In the genomic region with DNA sequence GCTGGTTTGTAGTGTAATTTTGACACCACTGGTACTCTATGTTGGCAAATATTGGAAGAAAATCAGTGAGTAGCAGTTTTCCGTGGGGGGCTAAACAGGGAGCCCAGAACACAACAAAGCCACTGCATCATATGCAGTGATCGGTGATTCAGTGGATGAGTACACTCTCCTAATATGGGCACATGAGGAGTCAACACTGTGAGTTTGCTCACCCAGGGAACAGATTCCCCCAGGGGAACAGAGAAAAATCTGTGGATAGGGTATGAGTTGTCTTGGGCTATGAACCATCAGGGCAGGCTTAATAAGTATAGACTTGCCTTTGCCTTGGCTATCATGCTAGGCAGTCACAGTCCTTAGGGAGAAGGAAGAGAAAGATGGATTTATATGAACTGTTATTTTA, we compare ENCODE assay signal across 20 cellular contexts.
DNase-seq lines count a peak whose midpoint lies in the region; ATAC-seq, FAIRE-seq and TF ChIP-seq lines count a peak whose summit lies in the region.
"Had no signal": no experiment of that assay in that cellular context is flagged by ENCODE, and none has a peak within 500 bp of the region (broad histone marks: within the 10 kb centered on the region; RNA-seq: fewer than 3 reads in every experiment).

No MANE protein-coding gene starts in this region.

- H2BK120ac ChIP-seq in H1 (replicated peaks; ENCODE audit: low read depth, low read length) (no peak overlapping the region), mesenchymal stem cell (ENCODE audit: low read depth, low read length) (no peak overlapping the region)

- POLR2A ChIA-PET in H1 (lab: Charles Lee; ENCODE audit: partially characterized antibody): no interaction called here

- no peak overlapping the region for H2BK5ac ChIP-seq in H1 (ENCODE audit: low read depth, low read length)
- H2BK5ac ChIP-seq in mesenchymal stem cell (ENCODE audit: low read depth, low read length, poor library complexity, severe bottlenecking): no peak overlapping the region

- no peak for TF ChIP-seq EP300 in H1 (IDR thresholded peaks at IDR 0.05; ENCODE audit: borderline replicate concordance in 1 of 2, low read depth in 2 of 2, low read length in 2 of 2)

- H2AK5ac ChIP-seq in H1 (ENCODE audit: low read depth, low read length): no peak overlapping the region
- H2AK5ac ChIP-seq in mesenchymal stem cell (ENCODE audit: low read length, severe bottlenecking): no peak overlapping the region

- WGBS in H1 (ENCODE audit: extremely low coverage in 1 of 2, insufficient coverage in 1 of 2, insufficient read length in 1 of 2, insufficient replicate concordance in 2 of 2, low coverage in 1 of 2, low lambda C conversion rate in 2 of 2, missing lambda C conversion rate in 1 of 2), 2 experiments: 89% methylated on average over 2 of the region's 2 CpGs; no CpG with 5 or more reads in 1 of the 2 experiments
- WGBS in mesenchymal stem cell: 66% methylated on average over 2 of the region's 2 CpGs

- H4K91ac ChIP-seq in H1 (replicated peaks; ENCODE audit: insufficient read length, low read length): no peak overlapping the region
- H4K91ac ChIP-seq in mesenchymal stem cell (ENCODE audit: low read length): no peak overlapping the region

- H2BK12ac ChIP-seq in H1 (ENCODE audit: low read depth, low read length) (no peak overlapping the region), mesenchymal stem cell (ENCODE audit: low read length in 2 of 2) (no peak overlapping the region)

- H3K56ac ChIP-seq in H1 (replicated peaks; ENCODE audit: insufficient read length, low read depth, low read length): no peak overlapping the region

- H3K36me3 ChIP-seq in H1 (ENCODE audit: control insufficient read depth in 2 of 4, insufficient read depth in 4 of 4, low read length in 3 of 4) (no peaks in the 10 kb centered on the region), mesenchymal stem cell (ENCODE audit: control insufficient read depth in 1 of 2, insufficient read depth in 2 of 2, low read depth in 1 of 2, low read length in 2 of 2) (no peaks in the 10 kb centered on the region)

- no peak for TF ChIP-seq CTCF in H1 (IDR thresholded peaks at IDR 0.05; ENCODE audit: control extremely low read depth in 1 of 3, insufficient read depth in 1 of 3, low read depth in 1 of 3, low read length in 3 of 3)

- H2BK15ac ChIP-seq in H1 (ENCODE audit: low read length) (no peak overlapping the region), mesenchymal stem cell (ENCODE audit: low read depth, poor library complexity, severe bottlenecking) (no peak overlapping the region)

- H3K79me2 ChIP-seq in H1 (ENCODE audit: control insufficient read depth in 1 of 2, insufficient read depth in 2 of 2, low read length in 2 of 2): no peaks in the 10 kb centered on the region
- H3K79me2 ChIP-seq: hepatocyte had no signal

- TF ChIP-seq POLR2A in H1 (IDR thresholded peaks at IDR 0.05; ENCODE audit: control extremely low read depth in 1 of 2, low read depth in 2 of 2, low read length in 2 of 2): no peak
- no peak for TF ChIP-seq POLR2A in erythroblast (IDR thresholded peaks at IDR 0.05; ENCODE audit: low read length)

- H3K27me3 ChIP-seq in H1 (replicated peaks in 1 of 4; ENCODE audit: control insufficient read depth in 3 of 4, extremely low read depth in 1 of 4, insufficient read depth in 3 of 4, low read length in 3 of 4) (no peaks in the 10 kb centered on the region), mesenchymal stem cell (ENCODE audit: control insufficient read depth in 1 of 2, insufficient read depth in 1 of 2, low read length in 2 of 2) (no peaks in the 10 kb centered on the region)
- H3K27me3 ChIP-seq: hepatocyte had no signal

- H3K23ac ChIP-seq in H1 (ENCODE audit: insufficient read length) (no peak overlapping the region), mesenchymal stem cell (ENCODE audit: low read length in 2 of 2) (peak overlapping the region in 1 of 2 experiments; percentile 52)

- H2AFZ ChIP-seq in H1 (ENCODE audit: low read length) (peak overlapping the region; percentile 34; the same call in 1 of the 2 replicates), mesenchymal stem cell (ENCODE audit: low read depth, low read length) (no peak overlapping the region)
- H2AFZ ChIP-seq: hepatocyte had no signal

- DNase-seq in GM03348 (ENCODE audit: low spot score) (peak; percentile 33), NCI-H69 (lab: John Stamatoyannopoulos, UW) (peak; percentile 86), H1 (ENCODE audit: low read depth in 1 of 2, low spot score in 2 of 2) (no peak), mesenchymal stem cell (peak; percentile 25), erythroblast (lab: John Stamatoyannopoulos, UW) (no peak), NCI-H1092 treated with DMSO at 0.1 percent for 48 hours (lab: John Stamatoyannopoulos, UW) (no peak)
- DNase-seq in stimulated activated CD4-positive, alpha-beta T cell treated with anti-CD3 and anti-CD28 coated beads, Interleukin-2, amount 100 ng/mL, for 24 hours: no peak
- no peak for DNase-seq in stimulated activated naive CD8-positive, alpha-beta T cell treated with anti-CD3 and anti-CD28 coated beads, Interleukin-15, Interleukin-2, amounts not matched to agents 100 U/mL and 50 U/mL, for 24 hours
- DNase-seq: activated T-cell treated with anti-CD3 and anti-CD28 coated beads, Interleukin-2, amount 50 U/mL, for 72 hours; anterior cingulate cortex; KG1; NCI-H146; NCI-H774; nephron progenitor cell; right cardiac atrium; RPMI8226 had no signal

- H3K79me1 ChIP-seq in H1 (ENCODE audit: low read depth, low read length) (no peaks in the 10 kb centered on the region), mesenchymal stem cell (replicated peaks; ENCODE audit: low read length, poor library complexity, severe bottlenecking) (no peaks in the 10 kb centered on the region)

- no peaks in the 10 kb centered on the region; the same call in 1 of the 2 replicates for H3K23me2 ChIP-seq in H1 (ENCODE audit: low read depth, low read length)

- no peak overlapping the region for H3K27ac ChIP-seq in H1 (ENCODE audit: low read depth, low read length)
- no peak overlapping the region for H3K27ac ChIP-seq in mesenchymal stem cell (ENCODE audit: low read length, poor library complexity, severe bottlenecking)
- H3K27ac ChIP-seq: C4-2B, hepatocyte had no signal

- no peak overlapping the region for H3K4ac ChIP-seq in H1 (replicated peaks; ENCODE audit: insufficient read length, low read depth, low read length)
- no peak overlapping the region for H3K4ac ChIP-seq in mesenchymal stem cell (ENCODE audit: low read depth in 1 of 2, low read length in 2 of 2)

- H3K18ac ChIP-seq in H1 (ENCODE audit: extremely low read depth, low read length) (no peak overlapping the region), mesenchymal stem cell (ENCODE audit: low read depth in 1 of 2, low read length in 2 of 2) (no peak overlapping the region)

- H3K9ac ChIP-seq in H1 (replicated peaks in 1 of 4; ENCODE audit: extremely low read depth in 1 of 4, low read depth in 3 of 4, low read length in 3 of 4) (no peak overlapping the region), mesenchymal stem cell (ENCODE audit: low read length) (peak overlapping the region; percentile 50)

- no peak overlapping the region for H3K4me3 ChIP-seq in H1 (ENCODE audit: extremely low read depth in 1 of 4, insufficient read depth in 2 of 4, low read depth in 3 of 4, low read length in 4 of 4)
- no peak overlapping the region for H3K4me3 ChIP-seq in mesenchymal stem cell (ENCODE audit: insufficient read depth in 1 of 2, low read depth in 1 of 2, low read length in 2 of 2)
- H3K4me3 ChIP-seq: hepatocyte had no signal

- H3K14ac ChIP-seq in H1 (ENCODE audit: insufficient read length): no peak overlapping the region
- no peak overlapping the region for H3K14ac ChIP-seq in mesenchymal stem cell (ENCODE audit: low read length in 2 of 2)

- H4K8ac ChIP-seq in H1 (ENCODE audit: extremely low read depth, insufficient read depth, low read length) (no peak overlapping the region), mesenchymal stem cell (ENCODE audit: low read length) (no peak overlapping the region)

- peak; percentile 7 for FAIRE-seq in H1 (lab: Jason Lieb, UNC)
- FAIRE-seq: GM12891 had no signal

- CTCF ChIA-PET in H1 (lab: Charles Lee; ENCODE audit: partially characterized antibody): no interaction called here

- no peak overlapping the region for H4K5ac ChIP-seq in H1 (ENCODE audit: insufficient read length, low read depth, low read length)

- H4K20me1 ChIP-seq in H1 (replicated peaks in 1 of 2; ENCODE audit: control insufficient read depth in 1 of 2, insufficient read depth in 2 of 2, low read length in 2 of 2): no peaks in the 10 kb centered on the region

- H3K4me1 ChIP-seq in H1 (replicated peaks in 1 of 4; ENCODE audit: control insufficient read depth in 3 of 4, insufficient read depth in 4 of 4, low read length in 3 of 4): no peaks in the 10 kb centered on the region
- no peaks in the 10 kb centered on the region for H3K4me1 ChIP-seq in mesenchymal stem cell (ENCODE audit: control insufficient read depth, insufficient read depth, low read depth, low read length)

- no peak overlapping the region for H2BK20ac ChIP-seq in H1 (ENCODE audit: low read length)

- ATAC-seq in stimulated activated naive CD8-positive, alpha-beta T cell treated with anti-CD3 and anti-CD28 coated beads, Interleukin-15, Interleukin-2, amounts not matched to agents 100 U/mL and 50 U/mL, for 24 hours: no peak
- ATAC-seq: activated T-cell treated with anti-CD3 and anti-CD28 coated beads, Interleukin-2, amount 50 U/mL, for 72 hours; right cardiac atrium; stimulated activated memory B cell treated with anti-CD40 and anti-IgM and Interleukin-4, amounts not matched to agents 10 μg/mL and 1 μg/mL and 100 μg/mL, for 72 hours had no signal

- no peak for TF ChIP-seq RAD21 in H1 (IDR thresholded peaks at IDR 0.05 in 1 of 2, conservative IDR thresholded peaks at IDR 0.05 in 1 of 2; ENCODE audit: low read depth in 2 of 2, low read length in 2 of 2)

- H3K9me3 ChIP-seq in H1 (ENCODE audit: insufficient read depth in 2 of 2, low read depth in 1 of 2, low read length in 1 of 2): no peaks in the 10 kb centered on the region
- H3K9me3 ChIP-seq in mesenchymal stem cell (ENCODE audit: control insufficient read depth, low read length): no peaks in the 10 kb centered on the region

- H3K4me2 ChIP-seq in H1 (ENCODE audit: insufficient read depth in 1 of 2, low read depth in 2 of 2, low read length in 2 of 2) (no peak overlapping the region), mesenchymal stem cell (ENCODE audit: low read length, poor library complexity, severe bottlenecking) (no peak overlapping the region)
- H3K4me2 ChIP-seq: hepatocyte had no signal

TF ChIP-seq in H1, 55 proteins besides CTCF, POLR2A, EP300 and RAD21 (continues in another document):
- TF ChIP-seq, protein P1, sequence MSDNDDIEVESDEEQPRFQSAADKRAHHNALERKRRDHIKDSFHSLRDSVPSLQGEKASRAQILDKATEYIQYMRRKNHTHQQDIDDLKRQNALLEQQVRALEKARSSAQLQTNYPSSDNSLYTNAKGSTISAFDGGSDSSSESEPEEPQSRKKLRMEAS (IDR thresholded peaks at IDR 0.05): no peak
- TF ChIP-seq CREB1 (IDR thresholded peaks at IDR 0.05) (no peak), RNF2 (IDR thresholded peaks at IDR 0.05; ENCODE audit: borderline replicate concordance, low read depth, low read length, missing control alignments, poor library complexity, severe bottlenecking) (no peak), CBX5 (IDR thresholded peaks at IDR 0.05; ENCODE audit: low read depth, low read length) (no peak), SRF (IDR thresholded peaks at IDR 0.05; ENCODE audit: low read depth, low read length) (no peak), JUND (IDR thresholded peaks at IDR 0.05; ENCODE audit: low read length) (no peak)

Comparison
In these comparisons a context has a peak if more than half of its experiments do, and no peak if none do; other contexts are left out.
1. DNase-seq: peak in GM03348 (single experiment), NCI-H69 (single experiment) and mesenchymal stem cell (single experiment); none in H1 (0 of 2), erythroblast (0 of 2), stimulated activated CD4-positive, alpha-beta T cell treated with anti-CD3 and anti-CD28 coated beads, Interleukin-2, amount 100 ng/mL, for 24 hours (0 of 2), stimulated activated naive CD8-positive, alpha-beta T cell treated with anti-CD3 and anti-CD28 coated beads, Interleukin-15, Interleukin-2, amounts not matched to agents 100 U/mL and 50 U/mL, for 24 hours (single experiment) and NCI-H1092 treated with DMSO at 0.1 percent for 48 hours (single experiment).